ENCODE assay signal across 8 cellular contexts in the genomic region with DNA sequence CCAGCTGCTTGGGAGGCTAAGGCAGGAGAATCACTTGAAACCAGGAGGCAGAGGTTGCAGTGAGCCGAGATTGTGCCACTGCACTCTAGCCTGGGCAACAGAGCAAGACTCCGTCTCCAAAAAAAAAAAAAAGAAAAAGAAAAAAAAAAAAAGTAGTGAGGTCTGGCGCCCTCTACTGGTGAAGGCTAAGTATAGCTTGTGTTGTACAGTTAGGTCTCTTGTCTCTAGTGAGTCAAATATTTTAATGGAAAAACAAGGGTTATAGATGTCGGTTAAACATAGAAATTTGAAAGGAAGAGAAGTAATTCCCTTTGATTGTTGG. TPM values are rescaled to one million over a fixed set of nuclear protein-coding genes. Genes with fewer than 3 reads are reported as not detected.
A peak's percentile ranks its signal among the peaks of the same experiment; 100 is the strongest.
DNase-seq lines count a peak whose midpoint lies in the region; TF ChIP-seq lines count a peak whose summit lies in the region.
"Not testable (repeated sequence)": the region's sequence is repeated elsewhere in the genome, so short reads cannot be mapped to it uniquely, and the experiment has no call there.

No MANE protein-coding gene starts in this region.

- not testable (repeated sequence) for H3K9me3 Mint-ChIP-seq in CD4-positive, alpha-beta memory T cell

- not testable (repeated sequence) for H4K91ac ChIP-seq in mesenchymal stem cell (ENCODE audit: low read length)

- intact Hi-C loops in CD4-positive, alpha-beta memory T cell (cut with micrococcal nuclease), result loop anchor here (1.0 to 10.0 kb wide), 6 partner anchors 103 to 570 kb away; no protein-coding TSS in a partner anchor

- H3K27me3 ChIP-seq in CD4-positive, alpha-beta memory T cell (ENCODE audit: insufficient read depth, low read length); mesenchymal stem cell (ENCODE audit: control insufficient read depth in 1 of 2, insufficient read depth in 1 of 2, low read length in 2 of 2): not testable (repeated sequence)

- not testable (repeated sequence) for H4K8ac ChIP-seq in mesenchymal stem cell (ENCODE audit: low read length)

- H3K27me3 Mint-ChIP-seq in CD4-positive, alpha-beta memory T cell, result not testable (repeated sequence)

- H3K9me3 ChIP-seq in CD4-positive, alpha-beta memory T cell (ENCODE audit: control insufficient read depth in 1 of 2, low read length in 2 of 2); HEK293 (ENCODE audit: control insufficient read depth, insufficient read depth, low read depth, low read length); mesenchymal stem cell (ENCODE audit: control insufficient read depth, low read length): not testable (repeated sequence)

- H3K79me1 ChIP-seq in mesenchymal stem cell (replicated peaks; ENCODE audit: low read length, poor library complexity, severe bottlenecking), result not testable (repeated sequence)

- POLR2A ChIA-PET in CD4-positive, alpha-beta memory T cell (lab: Charles Lee; ENCODE audit: partially characterized antibody), result interaction anchor here (0.7 to 4.1 kb wide), 7 partner anchors 16 to 463 kb away, joined by 3 to 42 read pairs (median 5); partner anchors contain the start of gene USP9X
- POLR2A ChIA-PET in HEK293 (lab: Yijun Ruan, JAX), result interaction anchor here (0.6 to 1.7 kb wide), 5 partner anchors 8 to 462 kb away, joined by 3 to 11 read pairs (median 7); partner anchors contain the start of genes MED14 and USP9X

- not testable (repeated sequence) for H3K36me3 Mint-ChIP-seq in CD4-positive, alpha-beta memory T cell

- H2AK5ac ChIP-seq in mesenchymal stem cell (ENCODE audit: low read length, severe bottlenecking), result not testable (repeated sequence)

- TF ChIP-seq CTCF in HEK293 (tag by site-specific recombination; IDR thresholded peaks at IDR 0.05), result not testable (repeated sequence)

- H3K4me2 ChIP-seq in mesenchymal stem cell (ENCODE audit: low read length, poor library complexity, severe bottlenecking), result not testable (repeated sequence)

- peak in 4 of 5 donors; percentile 51 to 68 (median 59) for DNase-seq in CD4-positive, alpha-beta memory T cell
- peak; percentile 59 for DNase-seq in NCI-H2227 treated with DMSO at 0.1 percent for 48 hours (lab: John Stamatoyannopoulos, UW)
- DNase-seq in T-helper 9 cell, result peak; percentile 45
- peak; percentile 1 for DNase-seq in amniotic stem cell (lab: John Stamatoyannopoulos, UW)
- DNase-seq in fibroblast of peridontal ligament (ENCODE audit: extremely low read depth), result peak; percentile 48
- DNase-seq in mesenchymal stem cell, result peak; percentile 35
- peak; percentile 20 for DNase-seq in stimulated activated CD8-positive, alpha-beta memory T cell treated with anti-CD3 and anti-CD28 coated beads, Interleukin-12 subunit alpha, Interleukin-12 subunit beta, amount 100 ng/mL, for 1 hour (ENCODE audit: low read depth)

- H3K36me3 ChIP-seq in CD4-positive, alpha-beta memory T cell (ENCODE audit: insufficient read depth, low read length); HEK293 (ENCODE audit: control insufficient read depth in 2 of 2, insufficient read depth in 1 of 2, low read length in 2 of 2); mesenchymal stem cell (ENCODE audit: control insufficient read depth in 1 of 2, insufficient read depth in 2 of 2, low read depth in 1 of 2, low read length in 2 of 2): not testable (repeated sequence)

- peaks cover 81% of the 10 kb centered on the region for H3K4me1 ChIP-seq in CD4-positive, alpha-beta memory T cell (ENCODE audit: insufficient read depth, low read length)
- peaks cover 67% of the 10 kb centered on the region for H3K4me1 ChIP-seq in HEK293 (ENCODE audit: control insufficient read depth, insufficient read depth, low read length)
- not testable (repeated sequence) for H3K4me1 ChIP-seq in mesenchymal stem cell (ENCODE audit: control insufficient read depth, insufficient read depth, low read depth, low read length)

- not testable (repeated sequence) for H2BK120ac ChIP-seq in mesenchymal stem cell (ENCODE audit: low read depth, low read length)

- not testable (repeated sequence) for H3K4me3 ChIP-seq in CD4-positive, alpha-beta memory T cell (ENCODE audit: low read length in 2 of 2); HEK293 (ENCODE audit: low read depth, low read length); mesenchymal stem cell (ENCODE audit: insufficient read depth in 1 of 2, low read depth in 1 of 2, low read length in 2 of 2)

- H2BK5ac ChIP-seq in mesenchymal stem cell (ENCODE audit: low read depth, low read length, poor library complexity, severe bottlenecking), result not testable (repeated sequence)

- WGBS in mesenchymal stem cell, result 14% methylated on average over 2 of the region's 4 CpGs

- not testable (repeated sequence) for H2BK15ac ChIP-seq in mesenchymal stem cell (ENCODE audit: low read depth, poor library complexity, severe bottlenecking)

- not testable (repeated sequence) for H3K27ac ChIP-seq in CD4-positive, alpha-beta memory T cell (ENCODE audit: low read depth, low read length); HEK293 (ENCODE audit: extremely low read depth, low read depth, low read length); mesenchymal stem cell (ENCODE audit: low read length, poor library complexity, severe bottlenecking)

- not testable (repeated sequence) for H3K14ac ChIP-seq in mesenchymal stem cell (ENCODE audit: low read length in 2 of 2)

- CTCF ChIA-PET in CD4-positive, alpha-beta memory T cell (lab: Charles Lee; ENCODE audit: partially characterized antibody), result interaction anchor here (0.6 to 6.8 kb wide), 19 partner anchors 10 to 837 kb away, joined by 3 to 111 read pairs (median 4); partner anchors contain the start of gene USP9X
- CTCF ChIA-PET in HEK293 (lab: Yijun Ruan, JAX), result interaction anchor here (0.6 to 4.1 kb wide), 50 partner anchors 9 to 622 kb away, joined by 3 to 34 read pairs (median 4); no protein-coding TSS in a partner anchor

- not testable (repeated sequence) for H3K23ac ChIP-seq in mesenchymal stem cell (ENCODE audit: low read length in 2 of 2)

- H3K9ac ChIP-seq in mesenchymal stem cell (ENCODE audit: low read length), result peak overlapping the region; percentile 2

- peaks cover 49 to 84% (median 66%) of the 10 kb centered on the region in 4 donors for H3K4me1 Mint-ChIP-seq in CD4-positive, alpha-beta memory T cell

- not testable (repeated sequence) for H3K18ac ChIP-seq in mesenchymal stem cell (ENCODE audit: low read depth in 1 of 2, low read length in 2 of 2)

- not testable (repeated sequence) for H3K4ac ChIP-seq in mesenchymal stem cell (ENCODE audit: low read depth in 1 of 2, low read length in 2 of 2)

- not testable (repeated sequence) for H2BK12ac ChIP-seq in mesenchymal stem cell (ENCODE audit: low read length in 2 of 2)

- not testable (repeated sequence) for H2AFZ ChIP-seq in mesenchymal stem cell (ENCODE audit: low read depth, low read length)

- peak overlapping the region in 1 of 8 donors; percentile 67 for H3K4me3 Mint-ChIP-seq in CD4-positive, alpha-beta memory T cell

- H3K27ac Mint-ChIP-seq in CD4-positive, alpha-beta memory T cell, result peak overlapping the region in 6 of 7 donors; percentile 1 to 81 (median 64)

TF ChIP-seq in HEK293, 187 proteins besides CTCF, POLR2A, EP300 and RAD21 (continues in another document):
- peak; percentile 81 for TF ChIP-seq ZNF654 (tag by site-specific recombination; IDR thresholded peaks at IDR 0.05; ENCODE audit: low read depth)
- 0 out of 2 replicates have a peak, but pooled peaks have one; percentile 27 for TF ChIP-seq ZFP37 (tag by site-specific recombination; IDR thresholded peaks at IDR 0.05)
- peak; percentile 99 for TF ChIP-seq ZNF362 (tag by site-specific recombination; IDR thresholded peaks at IDR 0.05)
- TF ChIP-seq ZNF121 (tag by site-specific recombination; IDR thresholded peaks at IDR 0.05), result peak; percentile 100
- peak; percentile 32 for TF ChIP-seq ZBTB17 (tag by site-specific recombination; IDR thresholded peaks at IDR 0.05)
- TF ChIP-seq HIC1 (tag by site-specific recombination; IDR thresholded peaks at IDR 0.05), result 0 out of 2 replicates have a peak, but pooled peaks have one; percentile 54
- peak; percentile 88 for TF ChIP-seq ZNF580 (tag by site-specific recombination; IDR thresholded peaks at IDR 0.05)
- TF ChIP-seq ZNF629 (tag by site-specific recombination; IDR thresholded peaks at IDR 0.05), result peak; percentile 34; the same call in 1 of the 2 replicates

RNA-seq across cellular contexts. Expression of gene USP9X, which starts 29.8 kb away (rescaled TPM):
- 10 to 100 TPM; 76.1 to 78.2 TPM for total RNA-seq in CD4-positive, alpha-beta memory T cell
- 10 to 100 TPM; 12.9 to 30.8 TPM for polyA plus RNA-seq in CD4-positive, alpha-beta memory T cell
- 18.5 TPM for polyA plus RNA-seq in mesenchymal stem cell (2013, experiment 1 of 2)
- polyA plus RNA-seq in mesenchymal stem cell (2013, experiment 2 of 2), result 18.1 TPM

Comparison
In these comparisons a context has a peak if more than half of its experiments do, and no peak if none do; other contexts are left out.
1. DNase-seq: peak in every context shown above with its lines; median percentile 59 in CD4-positive, alpha-beta memory T cell; 59 in NCI-H2227 treated with DMSO at 0.1 percent for 48 hours; 48 in fibroblast of peridontal ligament; 45 in T-helper 9 cell; 35 in mesenchymal stem cell; 20 in stimulated activated CD8-positive, alpha-beta memory T cell treated with anti-CD3 and anti-CD28 coated beads, Interleukin-12 subunit alpha, Interleukin-12 subunit beta, amount 100 ng/mL, for 1 hour; 1 in amniotic stem cell.